Comparison of ENCODE assay signal across 8 cellular contexts in the genomic region with DNA sequence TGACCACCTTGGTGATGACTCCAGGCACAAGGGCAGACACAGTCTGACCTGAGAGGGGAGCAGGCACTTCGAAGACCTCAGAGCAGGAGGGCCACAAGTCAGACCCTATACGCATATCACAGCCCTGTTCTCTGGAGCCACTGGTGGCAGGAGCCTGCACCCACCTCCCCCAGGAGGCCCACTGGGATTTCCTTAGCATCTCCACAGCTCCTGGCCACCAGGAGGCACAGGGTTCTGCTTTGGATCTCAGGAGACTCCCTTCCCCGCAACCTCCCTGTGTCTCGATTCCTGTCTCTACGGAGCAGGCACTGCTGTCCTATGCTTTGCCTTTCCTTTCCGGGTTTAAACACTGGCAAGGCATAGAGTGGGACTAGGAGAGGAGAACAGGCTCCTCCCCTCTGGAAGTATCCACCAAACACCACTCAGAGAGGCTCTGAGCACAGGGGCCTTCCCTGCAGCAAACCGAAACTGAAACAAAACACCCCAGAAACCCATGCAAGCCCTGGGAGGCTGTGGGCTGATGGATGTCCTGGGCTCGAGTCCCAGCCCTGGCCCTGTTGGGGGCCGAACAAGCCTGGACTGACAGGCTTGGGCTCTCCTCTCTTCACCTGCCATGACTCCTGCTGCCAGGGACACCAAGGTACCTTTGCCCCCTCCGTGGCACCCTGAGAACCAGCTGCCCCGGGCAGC.
DNase-seq lines count a peak whose midpoint lies in the region; ATAC-seq and TF ChIP-seq lines count a peak whose summit lies in the region.

No MANE protein-coding gene starts in this region.

- TF ChIP-seq EP300 in upper lobe of left lung (IDR thresholded peaks at IDR 0.05), result no peak

- peaks cover 0 to 12% (median 4%) of the 10 kb centered on the region in 4 donors for H3K36me3 ChIP-seq in upper lobe of left lung

- H3K27me3 ChIP-seq in foreskin keratinocyte (no peaks in the 10 kb centered on the region), upper lobe of left lung (no peaks in the 10 kb centered on the region)

- peak in 3 of 4 donors; percentile 27 to 60 (median 53) for TF ChIP-seq POLR2A in upper lobe of left lung (IDR thresholded peaks at IDR 0.05)

- H3K27me3 Mint-ChIP-seq in osteocyte (ENCODE audit: unreplicated experiment), result no peaks in the 10 kb centered on the region

- H3K9me3 Mint-ChIP-seq in osteocyte (ENCODE audit: unreplicated experiment), result peaks cover 3% of the 10 kb centered on the region

- peaks cover 24% of the 10 kb centered on the region for H3K36me3 Mint-ChIP-seq in osteocyte (ENCODE audit: unreplicated experiment)

- H3K9me3 ChIP-seq in upper lobe of left lung, result no peaks in the 10 kb centered on the region

- ATAC-seq in HG02759 (IDR thresholded peaks at IDR 0.05; ENCODE audit: unreplicated experiment), result peak; percentile 87
- peak; percentile 61 for ATAC-seq in foreskin keratinocyte
- peak; percentile 89 to 92 for ATAC-seq in upper lobe of left lung (ENCODE audit: low FRiP score in 2 of 2)

- H3K4me1 ChIP-seq in foreskin keratinocyte (peaks cover 14% of the 10 kb centered on the region), upper lobe of left lung (peaks cover 17 to 38% (median 26%) of the 10 kb centered on the region in 4 donors)

- H3K27ac ChIP-seq in foreskin keratinocyte (peak overlapping the region; percentile 4), upper lobe of left lung (peak overlapping the region; percentile 82 to 92 (median 92))

- H3K4me3 ChIP-seq in upper lobe of left lung, result peak overlapping the region; percentile 59 to 77 (median 68)

- H3K4me1 Mint-ChIP-seq in osteocyte (ENCODE audit: unreplicated experiment), result peaks cover 41% of the 10 kb centered on the region

- peak; percentile 29 for TF ChIP-seq CTCF in foreskin keratinocyte (conservative IDR thresholded peaks at IDR 0.05)
- TF ChIP-seq CTCF in osteocyte (IDR thresholded peaks at IDR 0.05), result peak; percentile 33
- TF ChIP-seq CTCF in upper lobe of left lung (IDR thresholded peaks at IDR 0.05), result peak in 1 of 6 experiments; percentile 40

- H3K27ac Mint-ChIP-seq in osteocyte (ENCODE audit: unreplicated experiment), result peak overlapping the region; percentile 92

- peak overlapping the region; percentile 84 for H3K4me3 Mint-ChIP-seq in osteocyte (ENCODE audit: unreplicated experiment)

- 22 to 24% methylated on average over 8 to 11 of the region's 11 CpGs for WGBS in upper lobe of left lung, 2 donors

- DNase-seq in NK-92 treated with Interleukin-12 subunit alpha and Interleukin-12 subunit beta, amount 100 ng/mL, for 24 hours (lab: John Stamatoyannopoulos, UW), result peak; percentile 14
- no peak for DNase-seq in NK-92 (lab: John Stamatoyannopoulos, UW; ENCODE audit: unreplicated experiment)
- peak; percentile 42 for DNase-seq in NCI-H774 (lab: John Stamatoyannopoulos, UW)
- peak; percentile 64 for DNase-seq in activated naive CD4-positive, alpha-beta T cell treated with Interleukin-2 at 50 U/mL for 16 hours
- DNase-seq in foreskin keratinocyte, result peak in 1 of 2 donors; percentile 48
- DNase-seq in osteocyte (ENCODE audit: extremely low spot score, unreplicated experiment), result peak; percentile 88
- DNase-seq in upper lobe of left lung, result peak in 1 of 2 donors; percentile 89
